In the genomic region with DNA sequence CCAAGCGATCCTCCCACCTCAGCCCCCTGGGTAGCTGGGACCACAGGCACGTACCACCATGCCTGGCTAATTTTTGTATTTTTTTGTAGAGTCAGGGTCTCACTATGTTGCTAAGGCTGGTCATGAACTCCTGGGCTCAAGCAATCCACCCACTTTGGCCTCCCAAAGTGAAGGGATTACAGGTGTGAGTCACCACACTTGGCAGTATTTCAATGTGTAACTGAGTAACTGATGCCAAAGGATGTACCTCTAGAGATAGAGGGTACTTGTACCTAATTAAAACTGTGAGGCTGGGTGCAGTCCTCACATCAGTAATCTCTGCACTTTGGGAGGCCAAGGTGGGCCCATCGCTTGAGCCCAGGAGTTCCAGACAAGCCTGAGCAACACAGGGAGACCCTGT, we compare ENCODE assay signal across 3 cellular contexts.
A peak's percentile ranks its signal among the peaks of the same experiment; 100 is the strongest.
TF ChIP-seq lines count a peak whose summit lies in the region.

No MANE protein-coding gene starts in this region.

TF ChIP-seq in SK-N-SH, 30 proteins besides CTCF, POLR2A, EP300 and RAD21 (continued from another document):
- TF ChIP-seq, protein P1, sequence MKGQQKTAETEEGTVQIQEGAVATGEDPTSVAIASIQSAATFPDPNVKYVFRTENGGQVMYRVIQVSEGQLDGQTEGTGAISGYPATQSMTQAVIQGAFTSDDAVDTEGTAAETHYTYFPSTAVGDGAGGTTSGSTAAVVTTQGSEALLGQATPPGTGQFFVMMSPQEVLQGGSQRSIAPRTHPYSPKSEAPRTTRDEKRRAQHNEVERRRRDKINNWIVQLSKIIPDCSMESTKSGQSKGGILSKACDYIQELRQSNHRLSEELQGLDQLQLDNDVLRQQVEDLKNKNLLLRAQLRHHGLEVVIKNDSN (IDR thresholded peaks at IDR 0.05; ENCODE audit: borderline replicate concordance, low read depth) = no peak
- TF ChIP-seq, protein P2, sequence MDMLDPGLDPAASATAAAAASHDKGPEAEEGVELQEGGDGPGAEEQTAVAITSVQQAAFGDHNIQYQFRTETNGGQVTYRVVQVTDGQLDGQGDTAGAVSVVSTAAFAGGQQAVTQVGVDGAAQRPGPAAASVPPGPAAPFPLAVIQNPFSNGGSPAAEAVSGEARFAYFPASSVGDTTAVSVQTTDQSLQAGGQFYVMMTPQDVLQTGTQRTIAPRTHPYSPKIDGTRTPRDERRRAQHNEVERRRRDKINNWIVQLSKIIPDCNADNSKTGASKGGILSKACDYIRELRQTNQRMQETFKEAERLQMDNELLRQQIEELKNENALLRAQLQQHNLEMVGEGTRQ (IDR thresholded peaks at IDR 0.05; ENCODE audit: borderline replicate concordance, low read depth, low read length) = no peak
- TF ChIP-seq, protein P3, sequence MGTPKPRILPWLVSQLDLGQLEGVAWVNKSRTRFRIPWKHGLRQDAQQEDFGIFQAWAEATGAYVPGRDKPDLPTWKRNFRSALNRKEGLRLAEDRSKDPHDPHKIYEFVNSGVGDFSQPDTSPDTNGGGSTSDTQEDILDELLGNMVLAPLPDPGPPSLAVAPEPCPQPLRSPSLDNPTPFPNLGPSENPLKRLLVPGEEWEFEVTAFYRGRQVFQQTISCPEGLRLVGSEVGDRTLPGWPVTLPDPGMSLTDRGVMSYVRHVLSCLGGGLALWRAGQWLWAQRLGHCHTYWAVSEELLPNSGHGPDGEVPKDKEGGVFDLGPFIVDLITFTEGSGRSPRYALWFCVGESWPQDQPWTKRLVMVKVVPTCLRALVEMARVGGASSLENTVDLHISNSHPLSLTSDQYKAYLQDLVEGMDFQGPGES (IDR thresholded peaks at IDR 0.05; ENCODE audit: low read depth, low read length) = no peak
- TF ChIP-seq FOSL2 (IDR thresholded peaks at IDR 0.05; ENCODE audit: borderline replicate concordance, low read depth) (0 out of 2 replicates have a peak, but pooled peaks have one; percentile 15), FOXM1 (IDR thresholded peaks at IDR 0.05; ENCODE audit: low read depth) (no peak), ELF1 (IDR thresholded peaks at IDR 0.05) (no peak)

TF ChIP-seq in SK-N-SH treated with all-trans-retinoic acid at 6 μM for 48 hours, 23 proteins besides CTCF, POLR2A, EP300 and RAD21 (continued from another document):
- TF ChIP-seq, protein P4, sequence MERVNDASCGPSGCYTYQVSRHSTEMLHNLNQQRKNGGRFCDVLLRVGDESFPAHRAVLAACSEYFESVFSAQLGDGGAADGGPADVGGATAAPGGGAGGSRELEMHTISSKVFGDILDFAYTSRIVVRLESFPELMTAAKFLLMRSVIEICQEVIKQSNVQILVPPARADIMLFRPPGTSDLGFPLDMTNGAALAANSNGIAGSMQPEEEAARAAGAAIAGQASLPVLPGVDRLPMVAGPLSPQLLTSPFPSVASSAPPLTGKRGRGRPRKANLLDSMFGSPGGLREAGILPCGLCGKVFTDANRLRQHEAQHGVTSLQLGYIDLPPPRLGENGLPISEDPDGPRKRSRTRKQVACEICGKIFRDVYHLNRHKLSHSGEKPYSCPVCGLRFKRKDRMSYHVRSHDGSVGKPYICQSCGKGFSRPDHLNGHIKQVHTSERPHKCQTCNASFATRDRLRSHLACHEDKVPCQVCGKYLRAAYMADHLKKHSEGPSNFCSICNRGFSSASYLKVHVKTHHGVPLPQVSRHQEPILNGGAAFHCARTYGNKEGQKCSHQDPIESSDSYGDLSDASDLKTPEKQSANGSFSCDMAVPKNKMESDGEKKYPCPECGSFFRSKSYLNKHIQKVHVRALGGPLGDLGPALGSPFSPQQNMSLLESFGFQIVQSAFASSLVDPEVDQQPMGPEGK (CRISPR knock-in tag; IDR thresholded peaks at IDR 0.05; ENCODE audit: borderline replicate concordance) = no peak
- TF ChIP-seq, protein P5, sequence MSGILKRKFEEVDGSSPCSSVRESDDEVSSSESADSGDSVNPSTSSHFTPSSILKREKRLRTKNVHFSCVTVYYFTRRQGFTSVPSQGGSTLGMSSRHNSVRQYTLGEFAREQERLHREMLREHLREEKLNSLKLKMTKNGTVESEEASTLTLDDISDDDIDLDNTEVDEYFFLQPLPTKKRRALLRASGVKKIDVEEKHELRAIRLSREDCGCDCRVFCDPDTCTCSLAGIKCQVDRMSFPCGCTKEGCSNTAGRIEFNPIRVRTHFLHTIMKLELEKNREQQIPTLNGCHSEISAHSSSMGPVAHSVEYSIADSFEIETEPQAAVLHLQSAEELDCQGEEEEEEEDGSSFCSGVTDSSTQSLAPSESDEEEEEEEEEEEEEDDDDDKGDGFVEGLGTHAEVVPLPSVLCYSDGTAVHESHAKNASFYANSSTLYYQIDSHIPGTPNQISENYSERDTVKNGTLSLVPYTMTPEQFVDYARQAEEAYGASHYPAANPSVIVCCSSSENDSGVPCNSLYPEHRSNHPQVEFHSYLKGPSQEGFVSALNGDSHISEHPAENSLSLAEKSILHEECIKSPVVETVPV (CRISPR knock-in tag; IDR thresholded peaks at IDR 0.05) = no peak
- TF ChIP-seq BACH2 (CRISPR knock-in tag; IDR thresholded peaks at IDR 0.05; ENCODE audit: borderline replicate concordance) = no peak

TF ChIP-seq in endothelial cell of umbilical vein, 7 proteins besides CTCF, POLR2A, EP300 and RAD21:
- TF ChIP-seq, protein P6, sequence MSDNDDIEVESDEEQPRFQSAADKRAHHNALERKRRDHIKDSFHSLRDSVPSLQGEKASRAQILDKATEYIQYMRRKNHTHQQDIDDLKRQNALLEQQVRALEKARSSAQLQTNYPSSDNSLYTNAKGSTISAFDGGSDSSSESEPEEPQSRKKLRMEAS (IDR thresholded peaks at IDR 0.05; ENCODE audit: insufficient read depth, insufficient read length) = no peak
- no peak for TF ChIP-seq POLR2AphosphoS5 (IDR thresholded peaks at IDR 0.05; ENCODE audit: insufficient read depth, low read depth, low read length)
- no peak for TF ChIP-seq MYC (IDR thresholded peaks at IDR 0.05; ENCODE audit: low read depth, low read length)
- TF ChIP-seq FOS (IDR thresholded peaks at IDR 0.05; ENCODE audit: borderline replicate concordance, insufficient read depth, low read length) = no peak
- no peak for TF ChIP-seq EZH2 (IDR thresholded peaks at IDR 0.05; ENCODE audit: borderline replicate concordance, low read depth, low read length, severe bottlenecking)
- TF ChIP-seq GATA2 (IDR thresholded peaks at IDR 0.05; ENCODE audit: insufficient read depth, insufficient read length, low read depth, low read length) = no peak
- TF ChIP-seq JUN (IDR thresholded peaks at IDR 0.05; ENCODE audit: borderline replicate concordance, insufficient read depth, insufficient read length, low read depth) = no peak
